In genomic region chr4:88465653-88466192, GRCh38 we compare ENCODE assay signal across 20 cellular contexts. TPM values are rescaled to one million over a fixed set of nuclear protein-coding genes. Genes with fewer than 3 reads are reported as not detected.
A peak's percentile ranks its signal among the peaks of the same experiment; 100 is the strongest.
DNase-seq lines count a peak whose midpoint lies in the region; ATAC-seq and FAIRE-seq lines count a peak whose summit lies in the region.
"Had no signal": no experiment of that assay in that cellular context is flagged by ENCODE, and none has a peak within 500 bp of the region (broad histone marks: within the 10 kb centered on the region; RNA-seq: fewer than 3 reads in every experiment).

No MANE protein-coding gene starts in this region.

- no peaks in the 10 kb centered on the region for H3K9me3 ChIP-seq in small intestine (ENCODE audit: control insufficient read depth, low read depth)
- H3K9me3 ChIP-seq: BLaER1 had no signal

- H3K27me3 Mint-ChIP-seq in activated CD4-positive, alpha-beta T cell treated with anti-CD3 and anti-CD28 coated beads, Interleukin-2, amount 10 ng/mL, durations not matched to agents 24 days and 14 days = no peaks in the 10 kb centered on the region
- no peaks in the 10 kb centered on the region for H3K27me3 Mint-ChIP-seq in activated naive CD8-positive, alpha-beta T cell treated with anti-CD3 and anti-CD28 coated beads, Interleukin-2, amount 10 ng/mL, durations not matched to agents 7 days and 5 days
- no peaks in the 10 kb centered on the region for H3K27me3 Mint-ChIP-seq in activated naive CD8-positive, alpha-beta T cell treated with anti-CD3 and anti-CD28 coated beads for 36 hours
- H3K27me3 Mint-ChIP-seq in activated T-helper 1 cell treated with anti-CD3 and anti-CD28 coated beads, Interleukin-12 subunit alpha, Interleukin-12 subunit beta, Interleukin-2, Interleukin-4 antibody, amounts not matched to agents 30 ng/mL and 10 ng/mL and 1 ng/mL, durations not matched to agents 14 hours and 24 hours and 36 hours (ENCODE audit: insufficient read depth) = no peaks in the 10 kb centered on the region
- no peaks in the 10 kb centered on the region for H3K27me3 Mint-ChIP-seq in activated T-cell treated with anti-CD3 and anti-CD28 coated beads, Interleukin-2, amount 50 U/mL, for 72 hours (ENCODE audit: low read depth)

- H3K36me3 Mint-ChIP-seq in activated CD4-positive, alpha-beta T cell treated with anti-CD3 and anti-CD28 coated beads, Interleukin-2, amount 10 ng/mL, durations not matched to agents 24 days and 14 days (ENCODE audit: low read depth) = peaks cover 70% of the 10 kb centered on the region
- peaks cover 58% of the 10 kb centered on the region for H3K36me3 Mint-ChIP-seq in activated naive CD8-positive, alpha-beta T cell treated with anti-CD3 and anti-CD28 coated beads, Interleukin-2, amount 10 ng/mL, durations not matched to agents 7 days and 5 days
- peaks cover 14% of the 10 kb centered on the region for H3K36me3 Mint-ChIP-seq in activated naive CD8-positive, alpha-beta T cell treated with anti-CD3 and anti-CD28 coated beads for 36 hours
- H3K36me3 Mint-ChIP-seq in activated T-helper 1 cell treated with anti-CD3 and anti-CD28 coated beads, Interleukin-12 subunit alpha, Interleukin-12 subunit beta, Interleukin-2, Interleukin-4 antibody, amounts not matched to agents 30 ng/mL and 10 ng/mL and 1 ng/mL, durations not matched to agents 14 hours and 24 hours and 36 hours (ENCODE audit: low read depth) = peaks cover 64% of the 10 kb centered on the region
- peaks cover 3 to 7% of the 10 kb centered on the region in 2 donors for H3K36me3 Mint-ChIP-seq in activated T-cell treated with anti-CD3 and anti-CD28 coated beads, Interleukin-2, amount 50 U/mL, for 72 hours (ENCODE audit: insufficient read depth in 2 of 2)

- H3K27me3 ChIP-seq in small intestine (ENCODE audit: control insufficient read depth in 2 of 2, insufficient read depth in 2 of 2, low read length in 2 of 2) = no peaks in the 10 kb centered on the region
- H3K27me3 ChIP-seq: BLaER1 had no signal

- H3K27ac Mint-ChIP-seq in activated CD4-positive, alpha-beta T cell treated with anti-CD3 and anti-CD28 coated beads, Interleukin-2, amount 10 ng/mL, durations not matched to agents 24 days and 14 days = peak overlapping the region; percentile 30
- no peak overlapping the region for H3K27ac Mint-ChIP-seq in activated naive CD8-positive, alpha-beta T cell treated with anti-CD3 and anti-CD28 coated beads, Interleukin-2, amount 10 ng/mL, durations not matched to agents 7 days and 5 days
- no peak overlapping the region for H3K27ac Mint-ChIP-seq in activated naive CD8-positive, alpha-beta T cell treated with anti-CD3 and anti-CD28 coated beads for 36 hours
- peak overlapping the region; percentile 75 for H3K27ac Mint-ChIP-seq in activated T-helper 1 cell treated with anti-CD3 and anti-CD28 coated beads, Interleukin-12 subunit alpha, Interleukin-12 subunit beta, Interleukin-2, Interleukin-4 antibody, amounts not matched to agents 30 ng/mL and 10 ng/mL and 1 ng/mL, durations not matched to agents 14 hours and 24 hours and 36 hours
- no peak overlapping the region for H3K27ac Mint-ChIP-seq in activated T-cell treated with anti-CD3 and anti-CD28 coated beads, Interleukin-2, amount 50 U/mL, for 72 hours
- H3K27ac Mint-ChIP-seq: HFFc6 had no signal

- H3K36me3 ChIP-seq in small intestine (ENCODE audit: control insufficient read depth in 2 of 2, insufficient read depth in 2 of 2, low read length in 2 of 2) = peaks cover 0 to 2% of the 10 kb centered on the region in 2 donors

- no peak for FAIRE-seq in small intestine (lab: Jason Lieb, UNC)
- FAIRE-seq: GM18507, HTR-8/SVneo had no signal

- no peak overlapping the region for H3K4me3 Mint-ChIP-seq in activated CD4-positive, alpha-beta T cell treated with anti-CD3 and anti-CD28 coated beads, Interleukin-2, amount 10 ng/mL, durations not matched to agents 24 days and 14 days
- H3K4me3 Mint-ChIP-seq in activated naive CD8-positive, alpha-beta T cell treated with anti-CD3 and anti-CD28 coated beads, Interleukin-2, amount 10 ng/mL, durations not matched to agents 7 days and 5 days = no peak overlapping the region
- no peak overlapping the region for H3K4me3 Mint-ChIP-seq in activated naive CD8-positive, alpha-beta T cell treated with anti-CD3 and anti-CD28 coated beads for 36 hours
- H3K4me3 Mint-ChIP-seq in activated T-helper 1 cell treated with anti-CD3 and anti-CD28 coated beads, Interleukin-12 subunit alpha, Interleukin-12 subunit beta, Interleukin-2, Interleukin-4 antibody, amounts not matched to agents 30 ng/mL and 10 ng/mL and 1 ng/mL, durations not matched to agents 14 hours and 24 hours and 36 hours = no peak overlapping the region
- H3K4me3 Mint-ChIP-seq in activated T-cell treated with anti-CD3 and anti-CD28 coated beads, Interleukin-2, amount 50 U/mL, for 72 hours = no peak overlapping the region
- H3K4me3 Mint-ChIP-seq: CD14-positive monocyte, HFFc6 had no signal

- peaks cover 28% of the 10 kb centered on the region for H3K4me1 Mint-ChIP-seq in activated CD4-positive, alpha-beta T cell treated with anti-CD3 and anti-CD28 coated beads, Interleukin-2, amount 10 ng/mL, durations not matched to agents 24 days and 14 days
- H3K4me1 Mint-ChIP-seq in activated naive CD8-positive, alpha-beta T cell treated with anti-CD3 and anti-CD28 coated beads, Interleukin-2, amount 10 ng/mL, durations not matched to agents 7 days and 5 days = peaks cover 24% of the 10 kb centered on the region
- H3K4me1 Mint-ChIP-seq in activated naive CD8-positive, alpha-beta T cell treated with anti-CD3 and anti-CD28 coated beads for 36 hours = peaks cover 10% of the 10 kb centered on the region
- H3K4me1 Mint-ChIP-seq in activated T-helper 1 cell treated with anti-CD3 and anti-CD28 coated beads, Interleukin-12 subunit alpha, Interleukin-12 subunit beta, Interleukin-2, Interleukin-4 antibody, amounts not matched to agents 30 ng/mL and 10 ng/mL and 1 ng/mL, durations not matched to agents 14 hours and 24 hours and 36 hours (ENCODE audit: low read depth) = peaks cover 47% of the 10 kb centered on the region
- H3K4me1 Mint-ChIP-seq in activated T-cell treated with anti-CD3 and anti-CD28 coated beads, Interleukin-2, amount 50 U/mL, for 72 hours (ENCODE audit: low read depth) = peaks cover 16% of the 10 kb centered on the region
- H3K4me1 Mint-ChIP-seq: CD14-positive monocyte had no signal

- DNase-seq in activated CD4-positive, alpha-beta T cell treated with anti-CD3 and anti-CD28 coated beads, Interleukin-2, amount 10 ng/mL, durations not matched to agents 24 days and 14 days = peak; percentile 58
- no peak for DNase-seq in activated CD4-positive, alpha-beta T cell treated with anti-CD3 and anti-CD28 coated beads, Interleukin-2, amount 50 U/mL, for 1 hour
- DNase-seq in activated naive CD8-positive, alpha-beta T cell treated with anti-CD3 and anti-CD28 coated beads, Interleukin-2, amount 10 ng/mL, durations not matched to agents 7 days and 5 days = no peak
- DNase-seq in activated naive CD8-positive, alpha-beta T cell treated with anti-CD3 and anti-CD28 coated beads for 36 hours = no peak
- DNase-seq in activated T-helper 1 cell treated with anti-CD3 and anti-CD28 coated beads, Interleukin-12 subunit alpha, Interleukin-12 subunit beta, Interleukin-2, Interleukin-4 antibody, amounts not matched to agents 30 ng/mL and 10 ng/mL and 1 ng/mL, durations not matched to agents 14 hours and 24 hours and 36 hours (ENCODE audit: low spot score) = no peak
- peak; percentile 13 for DNase-seq in small intestine
- no peak for DNase-seq in activated T-cell treated with anti-CD3 and anti-CD28 coated beads, Interleukin-2, amount 50 U/mL, for 72 hours
- DNase-seq: 8988T, DMS153, DMS79, GDM1, GOT3, HFFc6, IMR-90 had no signal

- no peak overlapping the region for H3K4me3 ChIP-seq in small intestine (ENCODE audit: low read depth in 1 of 2, low read length in 2 of 2)
- H3K4me3 ChIP-seq: BLaER1 had no signal

- intact Hi-C loops in activated CD4-positive, alpha-beta T cell treated with anti-CD3 and anti-CD28 coated beads, Interleukin-2, amount 10 ng/mL, durations not matched to agents 24 days and 14 days (cut with micrococcal nuclease) = no loop called here
- intact Hi-C loops in activated T-helper 1 cell treated with anti-CD3 and anti-CD28 coated beads, Interleukin-12 subunit alpha, Interleukin-12 subunit beta, Interleukin-2, Interleukin-4 antibody, amounts not matched to agents 30 ng/mL and 10 ng/mL and 1 ng/mL, durations not matched to agents 14 hours and 24 hours and 36 hours (cut with micrococcal nuclease) = loop anchor here (1.0 kb wide), 1 partner anchor 8 kb away; the partner anchor contains the start of gene HERC5

- POLR2A ChIA-PET in activated naive CD8-positive, alpha-beta T cell treated with anti-CD3 and anti-CD28 coated beads, Interleukin-2, amount 10 ng/mL, durations not matched to agents 7 days and 5 days (lab: Charles Lee) = interaction anchor here (0.5 to 1.7 kb wide), 2 partner anchors 9 to 82 kb away, joined by 6 read pairs; partner anchors contain the start of gene HERC5

- H3K27ac ChIP-seq in small intestine (ENCODE audit: low read depth in 1 of 2, low read length in 1 of 2) = no peak overlapping the region
- H3K27ac ChIP-seq: BLaER1 had no signal

- H3K9me3 Mint-ChIP-seq in activated CD4-positive, alpha-beta T cell treated with anti-CD3 and anti-CD28 coated beads, Interleukin-2, amount 10 ng/mL, durations not matched to agents 24 days and 14 days = no peaks in the 10 kb centered on the region
- H3K9me3 Mint-ChIP-seq in activated naive CD8-positive, alpha-beta T cell treated with anti-CD3 and anti-CD28 coated beads, Interleukin-2, amount 10 ng/mL, durations not matched to agents 7 days and 5 days = no peaks in the 10 kb centered on the region
- no peaks in the 10 kb centered on the region for H3K9me3 Mint-ChIP-seq in activated naive CD8-positive, alpha-beta T cell treated with anti-CD3 and anti-CD28 coated beads for 36 hours
- H3K9me3 Mint-ChIP-seq in activated T-helper 1 cell treated with anti-CD3 and anti-CD28 coated beads, Interleukin-12 subunit alpha, Interleukin-12 subunit beta, Interleukin-2, Interleukin-4 antibody, amounts not matched to agents 30 ng/mL and 10 ng/mL and 1 ng/mL, durations not matched to agents 14 hours and 24 hours and 36 hours = no peaks in the 10 kb centered on the region
- no peaks in the 10 kb centered on the region for H3K9me3 Mint-ChIP-seq in activated T-cell treated with anti-CD3 and anti-CD28 coated beads, Interleukin-2, amount 50 U/mL, for 72 hours
- H3K9me3 Mint-ChIP-seq: HFFc6 had no signal

- peak; percentile 36 for ATAC-seq in activated naive CD8-positive, alpha-beta T cell treated with anti-CD3 and anti-CD28 coated beads, Interleukin-2, amount 10 ng/mL, durations not matched to agents 7 days and 5 days (ENCODE audit: low read depth)
- no peak for ATAC-seq in GM21528 (IDR thresholded peaks at IDR 0.05; ENCODE audit: low FRiP score, unreplicated experiment)
- no peak for ATAC-seq in activated T-cell treated with anti-CD3 and anti-CD28 coated beads, Interleukin-2, amount 50 U/mL, for 72 hours (replicated peaks in 1 of 2)
- ATAC-seq: HCT116 had no signal

- 89 to 97% (median 91%) methylated on average over 1 of the region's 1 CpG for WGBS in small intestine, 3 donors

- H3K4me1 ChIP-seq in small intestine (ENCODE audit: control insufficient read depth in 2 of 2, insufficient read depth in 1 of 2, low read depth in 1 of 2, low read length in 1 of 2) = no peaks in the 10 kb centered on the region
- H3K4me1 ChIP-seq: BLaER1 had no signal

RNA-seq across cellular contexts. Expression of gene HERC5, which starts 8.8 kb away (rescaled TPM):
- total RNA-seq in activated CD4-positive, alpha-beta T cell treated with anti-CD3 and anti-CD28 coated beads, Interleukin-2, amount 10 ng/mL, durations not matched to agents 24 days and 14 days = 18.1 and 19.7 TPM in 2 replicates
- 10 to 100 TPM; 44.8 to 46.5 TPM for total RNA-seq in activated naive CD8-positive, alpha-beta T cell treated with anti-CD3 and anti-CD28 coated beads, Interleukin-2, amount 10 ng/mL, durations not matched to agents 7 days and 5 days
- total RNA-seq in activated naive CD8-positive, alpha-beta T cell treated with anti-CD3 and anti-CD28 coated beads for 36 hours = 10 to 100 TPM; 10.7 to 12.2 TPM
- total RNA-seq in activated T-helper 1 cell treated with anti-CD3 and anti-CD28 coated beads, Interleukin-12 subunit alpha, Interleukin-12 subunit beta, Interleukin-2, Interleukin-4 antibody, amounts not matched to agents 30 ng/mL and 10 ng/mL and 1 ng/mL, durations not matched to agents 14 hours and 24 hours and 36 hours = 19.1 and 21.2 TPM in 2 replicates
- 1 to 10 TPM; 2.0 to 4.3 (median 2.9) TPM for polyA plus RNA-seq in small intestine
- total RNA-seq in activated T-cell treated with anti-CD3 and anti-CD28 coated beads, Interleukin-2, amount 50 U/mL, for 72 hours = 10 to 100 TPM; 21.1 to 49.9 TPM
- polyA plus RNA-seq: IMR-90 had no signal

RNA-seq across cellular contexts. Expression of gene PYURF, which starts 57.9 kb away (rescaled TPM):
- 54.6 and 57.0 TPM in 2 replicates for total RNA-seq in activated CD4-positive, alpha-beta T cell treated with anti-CD3 and anti-CD28 coated beads, Interleukin-2, amount 10 ng/mL, durations not matched to agents 24 days and 14 days
- 10 to 100 TPM; 53.2 to 53.6 TPM for total RNA-seq in activated naive CD8-positive, alpha-beta T cell treated with anti-CD3 and anti-CD28 coated beads, Interleukin-2, amount 10 ng/mL, durations not matched to agents 7 days and 5 days
- 10 to 100 TPM; 64.3 to 66.4 TPM for total RNA-seq in activated naive CD8-positive, alpha-beta T cell treated with anti-CD3 and anti-CD28 coated beads for 36 hours
- total RNA-seq in activated T-helper 1 cell treated with anti-CD3 and anti-CD28 coated beads, Interleukin-12 subunit alpha, Interleukin-12 subunit beta, Interleukin-2, Interleukin-4 antibody, amounts not matched to agents 30 ng/mL and 10 ng/mL and 1 ng/mL, durations not matched to agents 14 hours and 24 hours and 36 hours = 55.9 and 61.5 TPM in 2 replicates
- 10 to 100 TPM; 92.4 to 97.1 (median 95.3) TPM for polyA plus RNA-seq in small intestine
- total RNA-seq in activated T-cell treated with anti-CD3 and anti-CD28 coated beads, Interleukin-2, amount 50 U/mL, for 72 hours = 10 to 100 TPM; 56.1 to 59.3 TPM

Comparison
In these comparisons a context has a peak if more than half of its experiments do, and no peak if none do; other contexts are left out.
1. DNase-seq: peak in activated CD4-positive, alpha-beta T cell treated with anti-CD3 and anti-CD28 coated beads, Interleukin-2, amount 10 ng/mL, durations not matched to agents 24 days and 14 days (single experiment) and small intestine (single experiment); none in activated CD4-positive, alpha-beta T cell treated with anti-CD3 and anti-CD28 coated beads, Interleukin-2, amount 50 U/mL, for 1 hour (single experiment), activated naive CD8-positive, alpha-beta T cell treated with anti-CD3 and anti-CD28 coated beads, Interleukin-2, amount 10 ng/mL, durations not matched to agents 7 days and 5 days (single experiment), activated naive CD8-positive, alpha-beta T cell treated with anti-CD3 and anti-CD28 coated beads for 36 hours (single experiment), activated T-helper 1 cell treated with anti-CD3 and anti-CD28 coated beads, Interleukin-12 subunit alpha, Interleukin-12 subunit beta, Interleukin-2, Interleukin-4 antibody, amounts not matched to agents 30 ng/mL and 10 ng/mL and 1 ng/mL, durations not matched to agents 14 hours and 24 hours and 36 hours (single experiment) and activated T-cell treated with anti-CD3 and anti-CD28 coated beads, Interleukin-2, amount 50 U/mL, for 72 hours (0 of 2).
2. H3K27ac Mint-ChIP-seq: peak in activated CD4-positive, alpha-beta T cell treated with anti-CD3 and anti-CD28 coated beads, Interleukin-2, amount 10 ng/mL, durations not matched to agents 24 days and 14 days (single experiment) and activated T-helper 1 cell treated with anti-CD3 and anti-CD28 coated beads, Interleukin-12 subunit alpha, Interleukin-12 subunit beta, Interleukin-2, Interleukin-4 antibody, amounts not matched to agents 30 ng/mL and 10 ng/mL and 1 ng/mL, durations not matched to agents 14 hours and 24 hours and 36 hours (single experiment); none in activated naive CD8-positive, alpha-beta T cell treated with anti-CD3 and anti-CD28 coated beads, Interleukin-2, amount 10 ng/mL, durations not matched to agents 7 days and 5 days (single experiment), activated naive CD8-positive, alpha-beta T cell treated with anti-CD3 and anti-CD28 coated beads for 36 hours (single experiment) and activated T-cell treated with anti-CD3 and anti-CD28 coated beads, Interleukin-2, amount 50 U/mL, for 72 hours (single experiment).